ENCODE assay signal across 25 cellular contexts in the genomic region with DNA sequence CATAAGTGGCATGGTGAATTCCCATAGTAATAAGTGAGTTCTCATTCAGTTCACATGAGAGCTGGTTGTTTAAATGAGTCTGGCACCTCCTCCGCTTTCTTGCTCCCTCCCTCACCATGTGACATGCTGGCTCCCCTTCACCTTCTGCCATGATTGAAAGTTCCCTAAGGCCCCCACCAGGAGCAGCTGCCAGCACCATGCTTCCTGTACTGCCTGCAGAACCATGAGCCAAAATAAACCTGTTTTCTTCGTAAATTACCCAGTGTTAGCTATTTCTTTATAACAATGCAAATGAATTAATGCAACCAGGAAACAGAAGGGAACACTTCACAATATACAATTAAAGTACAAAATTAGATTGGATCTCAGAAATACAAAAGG.
DNase-seq lines count a peak whose midpoint lies in the region; ATAC-seq and TF ChIP-seq lines count a peak whose summit lies in the region.
"Had no signal": no experiment of that assay in that cellular context is flagged by ENCODE, and none has a peak within 500 bp of the region (broad histone marks: within the 10 kb centered on the region; RNA-seq: fewer than 3 reads in every experiment).

No MANE protein-coding gene starts in this region.

- POLR2A ChIA-PET in PC-9 (lab: Charles Lee; ENCODE audit: unreplicated experiment), result no interaction called here

- peak overlapping the region; percentile 94 for H3K27ac Mint-ChIP-seq in dendritic cell treated with granulocyte-macrophage colony-stimulating factor and Interleukin-4, amounts not matched to agents 40 ng/mL and 50 ng/mL, for 4 days
- H3K27ac Mint-ChIP-seq in neural progenitor cell, result peak overlapping the region; percentile 64

- no peak for TF ChIP-seq POLR2A in erythroblast (IDR thresholded peaks at IDR 0.05; ENCODE audit: low read length)

- no peaks in the 10 kb centered on the region for H3K9me3 ChIP-seq in neural progenitor cell (ENCODE audit: low read depth)
- H3K9me3 ChIP-seq in PC-9 (ENCODE audit: insufficient read depth, low read depth), result no peaks in the 10 kb centered on the region
- H3K9me3 ChIP-seq: SJCRH30 had no signal

- H3K4me1 ChIP-seq in neural progenitor cell (no peaks in the 10 kb centered on the region), PC-9 (replicated peaks; ENCODE audit: insufficient read depth) (peaks cover 13% of the 10 kb centered on the region)

- no peak for TF ChIP-seq CTCF in neural progenitor cell (IDR thresholded peaks at IDR 0.05)
- no peak for TF ChIP-seq CTCF in PC-9 (conservative IDR thresholded peaks at IDR 0.05)

- H4K20me1 ChIP-seq in neural progenitor cell (ENCODE audit: low read depth), result no peaks in the 10 kb centered on the region
- H4K20me1 ChIP-seq in PC-9 (ENCODE audit: insufficient read depth), result no peaks in the 10 kb centered on the region

- no peaks in the 10 kb centered on the region for H3K79me2 ChIP-seq in neural progenitor cell (ENCODE audit: low read depth)
- no peaks in the 10 kb centered on the region for H3K79me2 ChIP-seq in PC-9 (ENCODE audit: low read depth)

- peaks cover 34% of the 10 kb centered on the region for H3K4me1 Mint-ChIP-seq in dendritic cell treated with granulocyte-macrophage colony-stimulating factor and Interleukin-4, amounts not matched to agents 40 ng/mL and 50 ng/mL, for 4 days (ENCODE audit: low read depth)
- peaks cover 9% of the 10 kb centered on the region for H3K4me1 Mint-ChIP-seq in neural progenitor cell

- H2AFZ ChIP-seq in neural progenitor cell (replicated peaks) (no peak overlapping the region), PC-9 (no peak overlapping the region)

- peaks cover 4% of the 10 kb centered on the region for H3K27me3 Mint-ChIP-seq in dendritic cell treated with granulocyte-macrophage colony-stimulating factor and Interleukin-4, amounts not matched to agents 40 ng/mL and 50 ng/mL, for 4 days
- peaks cover 2% of the 10 kb centered on the region for H3K27me3 Mint-ChIP-seq in neural progenitor cell (ENCODE audit: insufficient read depth, low read depth)

- no peaks in the 10 kb centered on the region for H3K27me3 ChIP-seq in neural progenitor cell
- H3K27me3 ChIP-seq in PC-9 (ENCODE audit: insufficient read depth, low read depth), result no peaks in the 10 kb centered on the region
- H3K27me3 ChIP-seq: SJCRH30 had no signal

- H3K4me3 ChIP-seq in neural progenitor cell, result no peak overlapping the region
- H3K4me3 ChIP-seq in PC-9, result no peak overlapping the region
- H3K4me3 ChIP-seq: SJCRH30 had no signal

- H3K36me3 Mint-ChIP-seq in dendritic cell treated with granulocyte-macrophage colony-stimulating factor and Interleukin-4, amounts not matched to agents 40 ng/mL and 50 ng/mL, for 4 days (ENCODE audit: low read depth), result peaks cover 5% of the 10 kb centered on the region
- no peaks in the 10 kb centered on the region for H3K36me3 Mint-ChIP-seq in neural progenitor cell
- H3K36me3 Mint-ChIP-seq: CD8-positive, alpha-beta memory T cell had no signal

- H3K4me2 ChIP-seq in neural progenitor cell (no peak overlapping the region), PC-9 (no peak overlapping the region)

- peak; percentile 50 for DNase-seq in NCI-H2171 treated with DMSO at 0.1 percent for 48 hours (lab: John Stamatoyannopoulos, UW)
- no peak for DNase-seq in NCI-H2171 (lab: John Stamatoyannopoulos, UW)
- DNase-seq in neural progenitor cell (ENCODE audit: low spot score), result no peak
- no peak for DNase-seq in erythroblast (lab: John Stamatoyannopoulos, UW)
- DNase-seq in PC-9, result no peak
- DNase-seq in NCI-H345 treated with DMSO at 0.1 percent for 48 hours (lab: John Stamatoyannopoulos, UW; ENCODE audit: unreplicated experiment), result no peak
- DNase-seq: AML-193; C1 segment of cervical spinal cord; Calu3; CD8-positive, alpha-beta memory T cell; DMS53; GDM1; HCEC 1CT; KG1; NCI-H1092; NCI-H1436; NCI-H187 treated with DMSO at 0.1 percent for 48 hours; NCI-H2107; NCI-H345; NCI-H524 treated with DMSO at 0.1 percent for 48 hours; SJCRH30 had no signal

- peaks cover 9% of the 10 kb centered on the region for H3K9me3 Mint-ChIP-seq in dendritic cell treated with granulocyte-macrophage colony-stimulating factor and Interleukin-4, amounts not matched to agents 40 ng/mL and 50 ng/mL, for 4 days
- H3K9me3 Mint-ChIP-seq in neural progenitor cell, result peaks cover 4% of the 10 kb centered on the region
- H3K9me3 Mint-ChIP-seq: CD8-positive, alpha-beta memory T cell had no signal

- H3K4me3 Mint-ChIP-seq in dendritic cell treated with granulocyte-macrophage colony-stimulating factor and Interleukin-4, amounts not matched to agents 40 ng/mL and 50 ng/mL, for 4 days, result no peak overlapping the region
- H3K4me3 Mint-ChIP-seq in neural progenitor cell, result no peak overlapping the region
- H3K4me3 Mint-ChIP-seq: CD8-positive, alpha-beta memory T cell had no signal

- BruUV-seq in PC-9 (replicated peaks; lab: Mats Ljungman, UMichigan), result no TSS peak

- no peak for ATAC-seq in HG03442 (IDR thresholded peaks at IDR 0.05; ENCODE audit: unreplicated experiment)
- ATAC-seq: HepG2 had no signal

- intact Hi-C loops in dendritic cell treated with granulocyte-macrophage colony-stimulating factor and Interleukin-4, amounts not matched to agents 40 ng/mL and 50 ng/mL, for 4 days (cut with micrococcal nuclease), result no loop called here
- intact Hi-C loops in PC-9 (cut with micrococcal nuclease; ENCODE audit: unreplicated experiment), result no loop called here

- no peaks in the 10 kb centered on the region for H3F3A ChIP-seq in neural progenitor cell (ENCODE audit: low read depth)
- peaks cover 6% of the 10 kb centered on the region; the same call in 1 of the 2 replicates for H3F3A ChIP-seq in PC-9 (ENCODE audit: insufficient read depth, low read depth)

- no peak overlapping the region for H3K9ac ChIP-seq in neural progenitor cell

- CTCF ChIA-PET in PC-9 (lab: Charles Lee), result no interaction called here

- H3K36me3 ChIP-seq in neural progenitor cell, result no peaks in the 10 kb centered on the region
- no peaks in the 10 kb centered on the region for H3K36me3 ChIP-seq in PC-9 (ENCODE audit: low read depth)
- H3K36me3 ChIP-seq: SJCRH30 had no signal

- no peaks in the 10 kb centered on the region for H3K9me2 ChIP-seq in PC-9 (ENCODE audit: insufficient read depth)

- no peak overlapping the region for H3K27ac ChIP-seq in neural progenitor cell
- H3K27ac ChIP-seq in PC-9, result no peak overlapping the region
- H3K27ac ChIP-seq: HL-60, SJCRH30 had no signal
